17 cellular contexts compared by ENCODE assay signal in genomic region chr5:58770131-58770530, GRCh38.
"Had no signal": no experiment of that assay in that cellular context is flagged by ENCODE, and none has a peak within 500 bp of the region (broad histone marks: within the 10 kb centered on the region; RNA-seq: fewer than 3 reads in every experiment).

No MANE protein-coding gene starts in this region.

- ATAC-seq: foreskin keratinocyte, gastroesophageal sphincter, heart left ventricle, left cardiac atrium, left lung, left ventricle myocardium superior, lower lobe of right lung, mucosa of descending colon had no signal

- H3K4me1 Mint-ChIP-seq: immature natural killer cell, mesothelial cell of epicardium, naive B cell had no signal

- H3K4me3 Mint-ChIP-seq: immature natural killer cell, mesothelial cell of epicardium, naive B cell had no signal

- H3K27me3 Mint-ChIP-seq: naive B cell had no signal

- H3K9me3 Mint-ChIP-seq: immature natural killer cell, mesothelial cell of epicardium, naive B cell had no signal

- DNase-seq: dermis blood vessel endothelial cell; dorsolateral prefrontal cortex; effector CD4-positive, alpha-beta T cell; effector memory CD4-positive, alpha-beta T cell; foreskin keratinocyte; heart left ventricle; hypothalamus; immature natural killer cell; left cardiac atrium; left lung; left ventricle myocardium superior; lower lobe of right lung; mesenchymal stem cell; mucosa of descending colon; naive B cell had no signal

- H3K36me3 Mint-ChIP-seq: immature natural killer cell, mesothelial cell of epicardium, naive B cell had no signal
